ENCODE assay signal across 8 cellular contexts in the genomic region with DNA sequence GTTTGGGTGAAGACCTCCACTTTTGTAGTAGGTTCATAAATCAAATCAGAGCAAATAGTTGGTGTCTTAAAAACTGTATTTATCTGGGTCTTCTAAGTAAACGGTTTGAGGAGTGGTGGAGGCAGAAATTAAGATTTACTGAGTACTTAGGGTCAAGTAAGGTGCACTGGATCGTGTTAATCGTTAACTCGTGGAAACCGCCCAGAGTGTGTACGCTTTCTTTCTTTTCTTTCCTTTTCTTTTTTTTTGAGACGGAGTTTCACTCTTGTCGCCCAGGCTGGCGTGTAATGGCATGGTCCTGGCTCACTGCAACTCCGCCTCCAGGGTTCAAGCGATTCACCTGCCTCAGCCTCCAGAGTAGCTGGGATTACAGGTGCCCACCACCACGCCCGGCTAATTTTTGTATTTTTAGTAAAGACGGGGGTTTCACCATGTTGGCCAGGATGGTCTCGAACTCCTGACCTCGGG. TPM values are rescaled to one million over a fixed set of nuclear protein-coding genes. Genes with fewer than 3 reads are reported as not detected.
DNase-seq lines count a peak whose midpoint lies in the region; ATAC-seq and TF ChIP-seq lines count a peak whose summit lies in the region.
"Not testable (repeated sequence)": the region's sequence is repeated elsewhere in the genome, so short reads cannot be mapped to it uniquely, and the experiment has no call there.
"Had no signal": no experiment of that assay in that cellular context is flagged by ENCODE, and none has a peak within 500 bp of the region (broad histone marks: within the 10 kb centered on the region; RNA-seq: fewer than 3 reads in every experiment).

No MANE protein-coding gene starts in this region.

- peaks cover 17% of the 10 kb centered on the region for H3K79me2 ChIP-seq in SK-N-SH (ENCODE audit: insufficient read depth)

- CTCF ChIA-PET in SK-N-SH (lab: Yijun Ruan, JAX) = interaction anchor here (1.0 to 1.5 kb wide), 4 partner anchors 11 to 235 kb away, joined by 3 to 5 read pairs (median 3); a partner anchor contains a TSS

- H3K27me3 Mint-ChIP-seq in nephron (ENCODE audit: low read depth) = not testable (repeated sequence)

- H3K27me3 ChIP-seq in SK-N-SH (ENCODE audit: insufficient read depth); brain microvascular endothelial cell (replicated peaks); right cardiac atrium (ENCODE audit: control insufficient read depth, insufficient read depth); thymus (ENCODE audit: control insufficient read depth, insufficient read depth): not testable (repeated sequence)

- not testable (repeated sequence) for ATAC-seq in right cardiac atrium

- H3F3A ChIP-seq in SK-N-SH (replicated peaks; ENCODE audit: insufficient read depth) = peaks cover 12% of the 10 kb centered on the region

- peak overlapping the region; percentile 82 to 100 (median 99) for H3K4me3 Mint-ChIP-seq in nephron

- not testable (repeated sequence) for TF ChIP-seq CTCF in GM12865 (IDR thresholded peaks at IDR 0.05; ENCODE audit: insufficient read depth, low read depth, low read length, missing control alignments); SK-N-SH (IDR thresholded peaks at IDR 0.05); brain microvascular endothelial cell (IDR thresholded peaks at IDR 0.05; ENCODE audit: low read depth, low read length, missing control alignments); nephron (IDR thresholded peaks at IDR 0.05; ENCODE audit: unreplicated experiment in 3 of 3)

- H3K9ac ChIP-seq in SK-N-SH = peak overlapping the region; percentile 40; the same call in 1 of the 2 replicates

- H3K36me3 Mint-ChIP-seq in nephron (ENCODE audit: low read depth) = peaks cover 23% of the 10 kb centered on the region

- H3K4me3 ChIP-seq in GM12865 (ENCODE audit: low read depth, low read length) (peak overlapping the region; percentile 90), SK-N-SH (ENCODE audit: low read depth in 2 of 2, low read length in 1 of 2) (peak overlapping the region; percentile 87 to 98), brain microvascular endothelial cell (ENCODE audit: low read depth, low read length) (peak overlapping the region; percentile 90), right cardiac atrium (ENCODE audit: low read length) (peak overlapping the region; percentile 45), thymus (ENCODE audit: low read length) (peak overlapping the region; percentile 58)

- in situ Hi-C loops in brain microvascular endothelial cell (cut with HindIII; ENCODE audit: low pct_ligation_motif_present, low sequenced_read_pairs) = not testable (repeated sequence)

- H3K4me2 ChIP-seq in SK-N-SH = 0 out of 2 replicates have a peak overlapping the region, but pooled peaks have one; percentile 48

- not testable (repeated sequence) for H3K27ac ChIP-seq in SK-N-SH (ENCODE audit: low read depth in 2 of 2, low read length in 1 of 2); right cardiac atrium (ENCODE audit: low read length)
- H3K27ac ChIP-seq in brain microvascular endothelial cell (peak overlapping the region; percentile 33), thymus (ENCODE audit: low read depth) (peak overlapping the region; percentile 31)

- not testable (repeated sequence) for H3K4me1 ChIP-seq in SK-N-SH (ENCODE audit: control insufficient read depth in 1 of 2, insufficient read depth in 2 of 2, low read depth in 1 of 2, low read length in 1 of 2); right cardiac atrium (ENCODE audit: control insufficient read depth, insufficient read depth, low read length); thymus (ENCODE audit: control insufficient read depth, insufficient read depth, low read length)

- intact Hi-C loops in right cardiac atrium (cut with DNase I) = not testable (repeated sequence)

- H3K36me3 ChIP-seq in SK-N-SH (replicated peaks in 1 of 2; ENCODE audit: control insufficient read depth in 1 of 2, insufficient read depth in 2 of 2, low read length in 1 of 2) (peaks cover 17 to 26% of the 10 kb centered on the region in 2 experiments), brain microvascular endothelial cell (replicated peaks) (peaks cover 17% of the 10 kb centered on the region), thymus (ENCODE audit: control insufficient read depth, insufficient read depth) (peaks cover 26% of the 10 kb centered on the region)

- peak overlapping the region; percentile 78; the same call in 1 of the 2 replicates for H2AFZ ChIP-seq in SK-N-SH (ENCODE audit: low read depth)

- not testable (repeated sequence) for H4K20me1 ChIP-seq in SK-N-SH (ENCODE audit: insufficient read depth)

- not testable (repeated sequence) for H3K9me2 ChIP-seq in SK-N-SH

- not testable (repeated sequence) for H3K9me3 ChIP-seq in SK-N-SH; right cardiac atrium (ENCODE audit: control insufficient read depth, low read length); thymus (ENCODE audit: control insufficient read depth)

- 43% methylated on average over 16 of the region's 16 CpGs for WGBS in SK-N-SH (ENCODE audit: low lambda C conversion rate)
- WGBS in right cardiac atrium = 54% methylated on average over 16 of the region's 16 CpGs
- 64% methylated on average over 16 of the region's 16 CpGs for WGBS in thymus

- peak overlapping the region; percentile 43 to 86 (median 84) for H3K27ac Mint-ChIP-seq in nephron

- H3K9me3 Mint-ChIP-seq in nephron = not testable (repeated sequence)

- POLR2A ChIA-PET in SK-N-SH (lab: Yijun Ruan, JAX) = interaction anchor here (0.6 to 1.4 kb wide), 4 partner anchors 12 to 141 kb away, joined by 3 to 4 read pairs (median 4); a partner anchor contains a TSS

- not testable (repeated sequence) for TF ChIP-seq EP300 in SK-N-SH (IDR thresholded peaks at IDR 0.05; ENCODE audit: borderline replicate concordance in 1 of 2, low read depth in 1 of 2, low read length in 1 of 2)

- DNase-seq in GM12865 (ENCODE audit: low read depth); SK-N-SH; brain microvascular endothelial cell; right cardiac atrium: not testable (repeated sequence)

- TF ChIP-seq RAD21 in SK-N-SH (IDR thresholded peaks at IDR 0.05; ENCODE audit: low read length) = not testable (repeated sequence)

- H3K4me1 Mint-ChIP-seq in nephron = peaks cover 19% of the 10 kb centered on the region

RNA-seq across cellular contexts. Expression of a gene that starts 0.7 kb away (rescaled TPM):
- polyA plus RNA-seq in SK-N-SH (2012; rRNA removed) (30.7 and 34.9 TPM in 2 replicates), right cardiac atrium (10.6 TPM), thymus (35.4 TPM)
- polyA plus RNA-seq in SK-N-SH (2012; cell fraction: cytosol; rRNA removed) = 17.5 and 22.3 TPM in 2 replicates
- polyA plus RNA-seq in SK-N-SH (2012; cell fraction: nucleus; rRNA removed) = 116 and 138 TPM in 2 replicates
- 10 to 100 TPM; 13.6 to 29.7 (median 18.2) TPM for total RNA-seq in right cardiac atrium

RNA-seq across cellular contexts. Expression of a gene that starts 6.7 kb away (rescaled TPM):
- 31.2 TPM in 2 replicates for polyA plus RNA-seq in SK-N-SH (2012; rRNA removed)
- 10.5 and 13.7 TPM in 2 replicates for polyA plus RNA-seq in SK-N-SH (2012; cell fraction: cytosol; rRNA removed)
- polyA plus RNA-seq in SK-N-SH (2012; cell fraction: nucleus; rRNA removed) = 139 and 142 TPM in 2 replicates
- total RNA-seq in right cardiac atrium = 10 to 100 TPM; 14.8 to 20.8 (median 16.9) TPM
- polyA plus RNA-seq in right cardiac atrium = 14.2 TPM
- polyA plus RNA-seq in thymus = 40.4 TPM

RNA-seq across cellular contexts. Expression of a gene that starts 23.0 kb away (rescaled TPM):
- 40.2 and 52.8 TPM in 2 replicates for polyA plus RNA-seq in SK-N-SH (2012; rRNA removed)
- polyA plus RNA-seq in SK-N-SH (2012; cell fraction: cytosol; rRNA removed) = 32.1 and 42.6 TPM in 2 replicates
- 82.7 and 101 TPM in 2 replicates for polyA plus RNA-seq in SK-N-SH (2012; cell fraction: nucleus; rRNA removed)
- total RNA-seq in right cardiac atrium = 100 to 1,000 TPM in 2 of 4 donors, 10 to 100 TPM in 2; 96.2 to 120 (median 100) TPM
- 46.9 TPM for polyA plus RNA-seq in right cardiac atrium
- 65.9 TPM for polyA plus RNA-seq in thymus

RNA-seq across cellular contexts. Expression of a gene that starts 24.6 kb away (rescaled TPM):
- polyA plus RNA-seq in SK-N-SH (2012; rRNA removed) (not detected in 2 replicates), right cardiac atrium (not detected), thymus (1.8 TPM)
- polyA plus RNA-seq in SK-N-SH (2012; cell fraction: cytosol; rRNA removed) = not detected in 2 replicates
- polyA plus RNA-seq in SK-N-SH (2012; cell fraction: nucleus; rRNA removed) = 0.09 TPM in 1 of 2 replicates, not detected in the other
- total RNA-seq in right cardiac atrium = under 1 TPM in 1 of 4 donors, not detected in 3; 0.45 TPM
- total RNA-seq: G401; T-helper 2 cell treated with Interferon-gamma antibody and Interleukin-4, amounts not matched to agents 100 ng/mL and 5 ng/mL, for 36 hours had no signal

RNA-seq across cellular contexts. Expression of a gene that starts 33.4 kb away (rescaled TPM):
- polyA plus RNA-seq in SK-N-SH (2012; rRNA removed) (not detected in 2 replicates), right cardiac atrium (not detected), thymus (0.02 TPM)
- 0.01 TPM in 2 replicates for polyA plus RNA-seq in SK-N-SH (2012; cell fraction: cytosol; rRNA removed)
- not detected in 2 replicates for polyA plus RNA-seq in SK-N-SH (2012; cell fraction: nucleus; rRNA removed)
- total RNA-seq in right cardiac atrium = not detected
- total RNA-seq: G401; T-helper 2 cell treated with Interferon-gamma antibody and Interleukin-4, amounts not matched to agents 100 ng/mL and 5 ng/mL, for 36 hours had no signal
